Comparison of ENCODE assay signal across 8 cellular contexts in the genomic region with DNA sequence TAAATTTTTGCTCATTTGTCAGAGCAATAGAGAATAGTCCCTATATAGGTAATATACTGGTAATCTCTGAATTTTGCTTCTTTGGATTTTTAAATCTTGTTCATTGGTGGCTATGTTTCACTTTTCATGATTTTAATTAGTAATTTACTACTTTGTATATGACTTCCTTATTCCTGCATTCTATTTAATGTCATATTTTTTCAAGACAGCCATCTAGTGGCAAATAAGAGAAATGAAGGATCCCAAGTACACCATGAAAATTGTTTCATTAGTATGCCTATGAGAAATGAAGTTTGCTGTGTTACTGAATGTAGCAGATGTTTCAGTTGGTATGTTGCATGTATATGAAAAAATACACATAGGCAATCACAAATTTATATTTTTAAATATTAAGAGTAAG.
A peak's percentile ranks its signal among the peaks of the same experiment; 100 is the strongest.
DNase-seq lines count a peak whose midpoint lies in the region; ATAC-seq and TF ChIP-seq lines count a peak whose summit lies in the region.

No MANE protein-coding gene starts in this region.

- no TSS peak for BruUV-seq in MCF 10A (replicated peaks; lab: Mats Ljungman, UMichigan)

- H3K9me2 ChIP-seq in MM.1S (replicated peaks; ENCODE audit: insufficient read depth, low read length) = no peaks in the 10 kb centered on the region

- H3K4me2 ChIP-seq in MM.1S (ENCODE audit: low read depth, low read length) = no peak overlapping the region

- no peak overlapping the region for H3K4me3 Mint-ChIP-seq in MCF 10A (ENCODE audit: unreplicated experiment)

- H3K4me1 ChIP-seq in MM.1S (ENCODE audit: low read length) (no peaks in the 10 kb centered on the region), lung (ENCODE audit: control insufficient read depth in 2 of 2, insufficient read depth in 2 of 2, low read length in 2 of 2) (peaks cover 0 to 3% of the 10 kb centered on the region in 2 donors)

- no peaks in the 10 kb centered on the region for H3K27me3 Mint-ChIP-seq in MCF 10A (ENCODE audit: insufficient read depth, unreplicated experiment)

- H3K36me3 ChIP-seq in MM.1S (replicated peaks; ENCODE audit: insufficient read depth, low read length) (no peaks in the 10 kb centered on the region), lung (ENCODE audit: control insufficient read depth in 2 of 2, insufficient read depth in 2 of 2, low read length in 2 of 2) (peaks cover 0 to 3% of the 10 kb centered on the region in 2 donors)

- no peak overlapping the region for H2AFZ ChIP-seq in MM.1S (ENCODE audit: low read length)

- ATAC-seq in lung (ENCODE audit: insufficient read depth, low FRiP score) = no peak
- no peak for ATAC-seq in GM21717 (IDR thresholded peaks at IDR 0.05; ENCODE audit: unreplicated experiment)
- no peak for ATAC-seq in GM18909 (IDR thresholded peaks at IDR 0.05; ENCODE audit: poor library complexity, unreplicated experiment)

- no peaks in the 10 kb centered on the region for H3K9me3 Mint-ChIP-seq in MCF 10A (ENCODE audit: unreplicated experiment)

- no peak overlapping the region for H3K9ac ChIP-seq in MM.1S (ENCODE audit: low read length)

- intact Hi-C loops in MCF 10A (cut with micrococcal nuclease) = loop anchor here (1.0 to 2.0 kb wide), 3 partner anchors 83 to 171 kb away; a partner anchor contains a TSS

- H3K27ac Mint-ChIP-seq in MCF 10A (ENCODE audit: low read depth, unreplicated experiment) = no peak overlapping the region

- TF ChIP-seq CTCF in MM.1S (IDR thresholded peaks at IDR 0.05; ENCODE audit: low read length) (peak; percentile 57), MCF 10A (IDR thresholded peaks at IDR 0.05; ENCODE audit: unreplicated experiment) (peak; percentile 46), lung (IDR thresholded peaks at IDR 0.05; ENCODE audit: control extremely low read depth, extremely low read depth) (peak; percentile 37)

- POLR2A ChIA-PET in MCF 10A (lab: Yijun Ruan, JAX) = no interaction called here

- no peaks in the 10 kb centered on the region; the same call in 1 of the 2 replicates for H4K20me1 ChIP-seq in MM.1S (ENCODE audit: insufficient read depth, low read length)

- H3K79me2 ChIP-seq in MM.1S (ENCODE audit: low read length) = peaks cover 14% of the 10 kb centered on the region; the same call in 1 of the 2 replicates

- peaks cover 18% of the 10 kb centered on the region for H3K36me3 Mint-ChIP-seq in MCF 10A (ENCODE audit: insufficient read depth, unreplicated experiment)

- H3K27ac ChIP-seq in MM.1S (ENCODE audit: low read length) (no peak overlapping the region), lung (ENCODE audit: low read depth in 1 of 2, low read length in 1 of 2) (no peak overlapping the region)

- H3K9me3 ChIP-seq in MM.1S (replicated peaks; ENCODE audit: insufficient read depth, low read length) (no peaks in the 10 kb centered on the region), lung (ENCODE audit: control insufficient read depth in 2 of 2, insufficient read depth in 1 of 2, low read length in 1 of 2) (no peaks in the 10 kb centered on the region)

- DNase-seq in NCI-H2196 treated with DMSO at 0.1 percent for 48 hours (lab: John Stamatoyannopoulos, UW; ENCODE audit: unreplicated experiment) = peak; percentile 3
- no peak for DNase-seq in NCI-H2196 (lab: John Stamatoyannopoulos, UW; ENCODE audit: unreplicated experiment)
- DNase-seq in MM.1S = no peak
- peak; percentile 31 for DNase-seq in MCF 10A (ENCODE audit: unreplicated experiment)
- no peak for DNase-seq in lung (ENCODE audit: low spot score)
- no peak for DNase-seq in activated naive CD4-positive, alpha-beta T cell (lab: John Stamatoyannopoulos, UW)

- no peaks in the 10 kb centered on the region for H3K27me3 ChIP-seq in MM.1S (replicated peaks; ENCODE audit: insufficient read depth, low read length)
- H3K27me3 ChIP-seq in lung (ENCODE audit: control insufficient read depth, insufficient read depth) = no peaks in the 10 kb centered on the region

- no peaks in the 10 kb centered on the region for H3K4me1 Mint-ChIP-seq in MCF 10A (ENCODE audit: insufficient read depth, unreplicated experiment)

- no peaks in the 10 kb centered on the region for H3F3A ChIP-seq in MM.1S (ENCODE audit: insufficient read depth, low read length)

- CTCF ChIA-PET in MCF 10A (lab: Yijun Ruan, JAX) = interaction anchor here (0.6 to 3.4 kb wide), 9 partner anchors 9 to 177 kb away, joined by 3 to 34 read pairs (median 5); no protein-coding TSS in a partner anchor

- H3K4me3 ChIP-seq in MM.1S (ENCODE audit: low read length) (no peak overlapping the region), lung (no peak overlapping the region)

Comparison
In these comparisons a context has a peak if more than half of its experiments do, and no peak if none do; other contexts are left out.
1. DNase-seq: peak in NCI-H2196 treated with DMSO at 0.1 percent for 48 hours (single experiment) and MCF 10A (single experiment); none in NCI-H2196 (single experiment), MM.1S (single experiment), lung (single experiment) and activated naive CD4-positive, alpha-beta T cell (0 of 4).
2. Peak in every context shown above with its lines, with median percentiles within 50 percentile points of each other: CTCF ChIP-seq.